Comparison of ENCODE assay signal across 21 cellular contexts in the genomic region with DNA sequence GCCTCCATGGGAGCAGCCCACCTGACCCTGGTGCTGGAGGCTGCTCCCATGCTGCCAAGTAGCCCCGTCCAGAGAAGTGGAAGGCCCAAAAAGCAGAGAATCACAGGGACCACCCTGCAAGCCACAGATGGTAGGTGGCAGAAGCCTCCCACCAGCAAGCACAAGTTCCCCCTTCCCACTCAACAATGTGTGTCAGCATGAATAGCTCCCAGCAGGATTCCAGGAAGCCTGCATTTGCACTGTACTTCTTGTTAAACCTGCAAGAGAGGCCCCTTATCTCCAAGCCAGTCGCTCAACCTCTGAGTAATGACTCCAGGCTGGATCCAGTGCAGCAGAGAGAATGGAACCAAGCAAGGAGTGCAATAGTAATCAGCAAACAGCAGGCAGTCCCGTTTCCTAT.
DNase-seq lines count a peak whose midpoint lies in the region; ATAC-seq, FAIRE-seq and TF ChIP-seq lines count a peak whose summit lies in the region.
"Had no signal": no experiment of that assay in that cellular context is flagged by ENCODE, and none has a peak within 500 bp of the region (broad histone marks: within the 10 kb centered on the region; RNA-seq: fewer than 3 reads in every experiment).

No MANE protein-coding gene starts in this region.

- CTCF ChIA-PET in A673 (lab: Charles Lee): no interaction called here

- H3K27ac ChIP-seq in A673 (ENCODE audit: low read depth, low read length, poor library complexity, severe bottlenecking) (peak overlapping the region; percentile 82), mesodermal cell (ENCODE audit: low read depth, low read length, severe bottlenecking) (peak overlapping the region; percentile 37)
- H3K27ac ChIP-seq: neural progenitor cell, tibial nerve had no signal

- no peaks in the 10 kb centered on the region for H3K4me1 Mint-ChIP-seq in T-helper 2 cell treated with Interferon-gamma antibody and Interleukin-4, amounts not matched to agents 5 μg/mL and 100 μg/mL, for 36 hours (ENCODE audit: low read depth)

- POLR2A ChIA-PET in A673 (lab: Charles Lee; ENCODE audit: low non-redundant PET): no interaction called here

- no peak overlapping the region for H3K27ac Mint-ChIP-seq in T-helper 2 cell treated with Interferon-gamma antibody and Interleukin-4, amounts not matched to agents 5 μg/mL and 100 μg/mL, for 36 hours
- H3K27ac Mint-ChIP-seq: neural progenitor cell had no signal

- intact Hi-C loops in A673 (cut with micrococcal nuclease; ENCODE audit: unreplicated experiment): no loop called here

- 64 to 67% methylated on average over 2 to 3 of the region's 3 CpGs for WGBS in mesodermal cell (ENCODE audit: insufficient coverage in 2 of 2), 2 experiments

- in situ Hi-C loops in astrocyte of the spinal cord (cut with HindIII; ENCODE audit: low sequenced_read_pairs): no loop called here

- H3K27me3 ChIP-seq in A673 (replicated peaks; ENCODE audit: insufficient read depth, low read depth, low read length, poor library complexity): no peaks in the 10 kb centered on the region
- H3K27me3 ChIP-seq: neural progenitor cell, tibial nerve had no signal

- H3K4me1 ChIP-seq in A673 (ENCODE audit: insufficient read depth, low read length, poor library complexity, severe bottlenecking) (peaks cover 42% of the 10 kb centered on the region), mesodermal cell (ENCODE audit: control insufficient read depth, insufficient read depth, low read length, poor library complexity, severe bottlenecking) (peaks cover 14% of the 10 kb centered on the region)
- H3K4me1 ChIP-seq: neural progenitor cell, tibial nerve had no signal

- H3K36me3 ChIP-seq in A673 (ENCODE audit: insufficient read depth, low read length, poor library complexity, severe bottlenecking) (no peaks in the 10 kb centered on the region), mesodermal cell (ENCODE audit: control insufficient read depth, insufficient read depth, low read length) (no peaks in the 10 kb centered on the region)
- H3K36me3 ChIP-seq: neural progenitor cell, tibial nerve had no signal

- H3K4me3 Mint-ChIP-seq in T-helper 2 cell treated with Interferon-gamma antibody and Interleukin-4, amounts not matched to agents 5 μg/mL and 100 μg/mL, for 36 hours: no peak overlapping the region
- H3K4me3 Mint-ChIP-seq: neural progenitor cell had no signal

- H3K27me3 Mint-ChIP-seq in T-helper 2 cell treated with Interferon-gamma antibody and Interleukin-4, amounts not matched to agents 5 μg/mL and 100 μg/mL, for 36 hours (ENCODE audit: low read depth): peaks cover 3% of the 10 kb centered on the region

- no peaks in the 10 kb centered on the region for H3K36me3 Mint-ChIP-seq in T-helper 2 cell treated with Interferon-gamma antibody and Interleukin-4, amounts not matched to agents 5 μg/mL and 100 μg/mL, for 36 hours (ENCODE audit: low read depth)
- H3K36me3 Mint-ChIP-seq: neural progenitor cell had no signal

- no peak for FAIRE-seq in frontal cortex (lab: Jason Lieb, UNC)
- FAIRE-seq: GM18507, H1 had no signal

- TF ChIP-seq CTCF in A673 (conservative IDR thresholded peaks at IDR 0.05; ENCODE audit: low read depth, low read length) (no peak), astrocyte of the spinal cord (IDR thresholded peaks at IDR 0.05; ENCODE audit: low read depth, low read length) (no peak)

- no peaks in the 10 kb centered on the region for H3K9me3 ChIP-seq in A673 (ENCODE audit: low read depth, low read length, poor library complexity, severe bottlenecking)
- no peaks in the 10 kb centered on the region for H3K9me3 ChIP-seq in mesodermal cell (ENCODE audit: control insufficient read depth, low read length)

- H3K9me3 Mint-ChIP-seq in T-helper 2 cell treated with Interferon-gamma antibody and Interleukin-4, amounts not matched to agents 5 μg/mL and 100 μg/mL, for 36 hours: no peaks in the 10 kb centered on the region
- H3K9me3 Mint-ChIP-seq: neural progenitor cell had no signal

- no TSS peak for BruUV-seq in A673 (replicated peaks; lab: Mats Ljungman, UMichigan)

- DNase-seq in A673 (ENCODE audit: low spot score) (peak; percentile 91), NCI-H226 (peak; percentile 62), astrocyte of the spinal cord (ENCODE audit: low read depth, low spot score) (peak; percentile 55), frontal cortex (ENCODE audit: low spot score in 2 of 2) (no peak), NCI-H2196 treated with DMSO at 0.1 percent for 48 hours (lab: John Stamatoyannopoulos, UW; ENCODE audit: unreplicated experiment) (no peak)
- DNase-seq in T-helper 2 cell treated with Interferon-gamma antibody and Interleukin-4, amounts not matched to agents 5 μg/mL and 100 μg/mL, for 36 hours (ENCODE audit: low spot score): no peak
- DNase-seq: activated CD4-positive, alpha-beta T cell treated with anti-CD3 and anti-CD28 coated beads for 1 hour; activated gamma-delta T cell treated with Interleukin-2 at 50 U/mL for 16 hours; amniotic stem cell; cerebellar nuclear complex; hypothalamus; NCI-H510A; SHP77 treated with DMSO at 0.1 percent for 48 hours; stimulated activated CD4-positive, alpha-beta T cell treated with anti-CD3 and anti-CD28 coated beads, Interleukin-12 subunit alpha, Interleukin-12 subunit beta, amount 100 ng/mL, for 4 hours; stimulated activated naive CD4-positive, alpha-beta T cell had no signal

- no peak for ATAC-seq in GM21381 (IDR thresholded peaks at IDR 0.05; ENCODE audit: unreplicated experiment)

- H3K4me3 ChIP-seq in A673 (ENCODE audit: low read depth, low read length, poor library complexity, severe bottlenecking) (no peak overlapping the region), astrocyte of the spinal cord (ENCODE audit: low read depth, low read length) (no peak overlapping the region), mesodermal cell (ENCODE audit: extremely low read depth, insufficient read depth, low read length, poor library complexity, severe bottlenecking) (no peak overlapping the region)
- H3K4me3 ChIP-seq: neural progenitor cell, tibial nerve had no signal

Comparison
In these comparisons a context has a peak if more than half of its experiments do, and no peak if none do; other contexts are left out.
1. DNase-seq: peak in A673 (single experiment), NCI-H226 (single experiment) and astrocyte of the spinal cord (single experiment); none in T-helper 2 cell treated with Interferon-gamma antibody and Interleukin-4, amounts not matched to agents 5 μg/mL and 100 μg/mL, for 36 hours (single experiment), frontal cortex (0 of 2) and NCI-H2196 treated with DMSO at 0.1 percent for 48 hours (single experiment).